In genomic region chr16:63146251-63146650, GRCh38 we compare ENCODE assay signal across 28 cellular contexts.
"Had no signal": no experiment of that assay in that cellular context is flagged by ENCODE, and none has a peak within 500 bp of the region (broad histone marks: within the 10 kb centered on the region; RNA-seq: fewer than 3 reads in every experiment).

No MANE protein-coding gene starts in this region.

- H3K4me2 ChIP-seq: hepatocyte had no signal

- H3K27me3 ChIP-seq: colonic mucosa, dorsolateral prefrontal cortex, esophagus muscularis mucosa, esophagus squamous epithelium, foreskin keratinocyte, gastrocnemius medialis, heart left ventricle, heart right ventricle, hepatocyte had no signal

- H3K27ac ChIP-seq: colonic mucosa, coronary artery, dorsolateral prefrontal cortex, epithelial cell of prostate, esophagus muscularis mucosa, esophagus squamous epithelium, foreskin keratinocyte, gastrocnemius medialis, heart left ventricle, heart right ventricle, hepatocyte had no signal

- H3K79me2 ChIP-seq: hepatocyte had no signal

- H3K36me3 ChIP-seq: colonic mucosa, esophagus muscularis mucosa, esophagus squamous epithelium, gastrocnemius medialis, heart left ventricle, heart right ventricle had no signal

- FAIRE-seq: colon, endometrium, endothelial cell of umbilical vein, frontal cortex had no signal

- H3K4me3 ChIP-seq: colonic mucosa, coronary artery, dorsolateral prefrontal cortex, esophagus muscularis mucosa, esophagus squamous epithelium, gastrocnemius medialis, heart left ventricle, heart right ventricle, hepatocyte had no signal

- H2AFZ ChIP-seq: hepatocyte had no signal

- H3K9me3 ChIP-seq: colonic mucosa, esophagus muscularis mucosa, esophagus squamous epithelium, gastrocnemius medialis, heart left ventricle, heart right ventricle had no signal

- DNase-seq: colonic mucosa; cortex of kidney; dermis blood vessel endothelial cell; dorsolateral prefrontal cortex; effector CD4-positive, alpha-beta T cell; effector CD8-positive, alpha-beta T cell; effector memory CD4-positive, alpha-beta T cell; effector memory CD8-positive, alpha-beta T cell; endodermal cell; erythroblast; esophagus squamous epithelium; foreskin fibroblast; foreskin keratinocyte; foreskin melanocyte; gastrocnemius medialis; glutamatergic neuron; head of caudate nucleus; heart left ventricle; heart right ventricle had no signal

- H3K4me1 ChIP-seq: colonic mucosa, esophagus muscularis mucosa, esophagus squamous epithelium, foreskin keratinocyte, gastrocnemius medialis, heart left ventricle, heart right ventricle had no signal

- ATAC-seq: effector memory CD8-positive, alpha-beta T cell; esophagus mucosa; foreskin keratinocyte; gastrocnemius medialis had no signal
